ENCODE assay signal across 17 cellular contexts in the genomic region with DNA sequence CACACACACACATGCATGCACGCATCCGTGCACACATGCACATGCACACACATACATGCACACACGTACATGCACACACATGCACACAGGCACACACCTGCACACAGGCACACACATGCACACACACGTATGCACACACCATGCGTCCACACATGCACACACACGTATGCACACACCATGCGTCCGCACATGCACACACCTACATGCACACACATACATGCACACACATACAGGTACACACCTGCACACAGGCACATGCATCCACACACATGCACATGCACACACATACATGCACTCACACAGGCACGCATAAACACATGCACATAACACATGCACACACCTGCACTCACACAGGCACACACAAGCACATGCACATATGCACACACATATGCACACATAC.
A peak's percentile ranks its signal among the peaks of the same experiment; 100 is the strongest.
DNase-seq lines count a peak whose midpoint lies in the region; ATAC-seq, FAIRE-seq and TF ChIP-seq lines count a peak whose summit lies in the region.
"Had no signal": no experiment of that assay in that cellular context is flagged by ENCODE, and none has a peak within 500 bp of the region (broad histone marks: within the 10 kb centered on the region; RNA-seq: fewer than 3 reads in every experiment).

No MANE protein-coding gene starts in this region.

- no peak overlapping the region for H4K8ac ChIP-seq in trophoblast cell (ENCODE audit: low read depth, low read length)

- H3K36me3 ChIP-seq in bronchial epithelial cell (ENCODE audit: control insufficient read depth, insufficient read depth, low read length), result peaks cover 10% of the 10 kb centered on the region
- H3K36me3 ChIP-seq in trophoblast cell (ENCODE audit: control insufficient read depth in 1 of 2, insufficient read depth in 2 of 2, low read length in 2 of 2), result peaks cover 24 to 28% of the 10 kb centered on the region in 2 experiments
- H3K36me3 ChIP-seq in lower lobe of right lung, result peaks cover 74% of the 10 kb centered on the region

- WGBS in A549 (ENCODE audit: missing lambda C conversion rate), result 95% methylated on average over 9 of the region's 9 CpGs
- WGBS in trophoblast cell (ENCODE audit: extremely low coverage, insufficient coverage, insufficient read length), result no CpG with 5 or more reads among the region's 9 CpGs

- TF ChIP-seq CTCF in A549 (IDR thresholded peaks at IDR 0.05) (no peak), bronchial epithelial cell (IDR thresholded peaks at IDR 0.05; ENCODE audit: insufficient read depth, low read length, severe bottlenecking) (no peak), lower lobe of right lung (IDR thresholded peaks at IDR 0.05) (no peak)

- no peak overlapping the region for H2BK5ac ChIP-seq in trophoblast cell (ENCODE audit: low read depth, low read length, poor library complexity)

- H3K18ac ChIP-seq in trophoblast cell (ENCODE audit: low read length), result no peak overlapping the region

- no peak overlapping the region for H2BK120ac ChIP-seq in trophoblast cell (ENCODE audit: insufficient read depth, low read length, poor library complexity)

- H3K9me3 ChIP-seq in A549, result no peaks in the 10 kb centered on the region
- peaks cover 12% of the 10 kb centered on the region for H3K9me3 ChIP-seq in trophoblast cell (ENCODE audit: insufficient read depth, low read depth, low read length)
- no peaks in the 10 kb centered on the region for H3K9me3 ChIP-seq in lower lobe of right lung

- H3K27ac ChIP-seq in A549 (no peak overlapping the region), trophoblast cell (ENCODE audit: low read depth, low read length) (no peak overlapping the region), lower lobe of right lung (no peak overlapping the region)

- no peak overlapping the region for H2AFZ ChIP-seq in trophoblast cell (ENCODE audit: insufficient read depth, low read length, poor library complexity)

- no peak; the same call in 1 of the 2 replicates for TF ChIP-seq POLR2A in A549 (IDR thresholded peaks at IDR 0.05; ENCODE audit: low read length)

- H3K79me1 ChIP-seq in trophoblast cell (ENCODE audit: low read length), result no peaks in the 10 kb centered on the region

- DNase-seq in A549 (ENCODE audit: low read depth in 1 of 2, low spot score in 1 of 2) (no peak), HTR-8/SVneo (ENCODE audit: insufficient read length, low spot score) (no peak), bronchial epithelial cell (ENCODE audit: low read depth) (no peak), trophoblast cell (no peak), lower lobe of right lung (no peak)
- DNase-seq in activated naive CD4-positive, alpha-beta T cell treated with anti-CD3 and anti-CD28 coated beads for 36 hours, result no peak
- DNase-seq: 8988T; ACHN; C1 segment of cervical spinal cord; Calu3; CD4-positive, alpha-beta T cell; DMS 273 treated with DMSO at 0.1 percent for 48 hours; GOT3; HCEC 1CT; IMR-90 had no signal

- no peak overlapping the region for H3K9ac ChIP-seq in trophoblast cell (ENCODE audit: low read length)

- ATAC-seq in A549, result no peak
- ATAC-seq in lower lobe of right lung, result no peak
- no peak for ATAC-seq in GM21360 (IDR thresholded peaks at IDR 0.05; ENCODE audit: unreplicated experiment)

- H3K4me1 ChIP-seq in A549 (peaks cover 2% of the 10 kb centered on the region; the same call in 1 of the 3 replicates), trophoblast cell (ENCODE audit: control insufficient read depth in 1 of 2, insufficient read depth in 2 of 2, low read length in 2 of 2) (no peaks in the 10 kb centered on the region), lower lobe of right lung (no peaks in the 10 kb centered on the region)

- TF ChIP-seq EP300 in A549 (IDR thresholded peaks at IDR 0.05), result no peak

- no peaks in the 10 kb centered on the region for H3K27me3 ChIP-seq in bronchial epithelial cell (ENCODE audit: control insufficient read depth, insufficient read depth, low read length)
- H3K27me3 ChIP-seq in trophoblast cell (ENCODE audit: insufficient read depth, low read length), result no peaks in the 10 kb centered on the region
- H3K27me3 ChIP-seq in lower lobe of right lung (ENCODE audit: low read depth), result no peaks in the 10 kb centered on the region

- no peak overlapping the region for H2AK5ac ChIP-seq in trophoblast cell (ENCODE audit: low read length)

- intact Hi-C loops in lower lobe of right lung (cut with DNase I), result no loop called here
- intact Hi-C loops in activated naive CD4-positive, alpha-beta T cell treated with anti-CD3 and anti-CD28 coated beads for 36 hours (cut with micrococcal nuclease), result no loop called here

- H3K4me1 Mint-ChIP-seq in activated naive CD4-positive, alpha-beta T cell treated with anti-CD3 and anti-CD28 coated beads for 36 hours (ENCODE audit: low read depth), result peaks cover 7% of the 10 kb centered on the region

- POLR2A ChIA-PET in A549 (lab: Yijun Ruan, JAX), result no interaction called here

- no peaks in the 10 kb centered on the region for H3K9me3 Mint-ChIP-seq in activated naive CD4-positive, alpha-beta T cell treated with anti-CD3 and anti-CD28 coated beads for 36 hours
- H3K9me3 Mint-ChIP-seq: CD4-positive, alpha-beta T cell had no signal

- H3K4me3 Mint-ChIP-seq in activated naive CD4-positive, alpha-beta T cell treated with anti-CD3 and anti-CD28 coated beads for 36 hours, result no peak overlapping the region
- H3K4me3 Mint-ChIP-seq: CD4-positive, alpha-beta T cell had no signal

- no peak overlapping the region for H2BK12ac ChIP-seq in trophoblast cell (ENCODE audit: low read length)

- no peak for TF ChIP-seq RAD21 in A549 (conservative IDR thresholded peaks at IDR 0.05 in 1 of 2, IDR thresholded peaks at IDR 0.05 in 1 of 2)

- H4K12ac ChIP-seq in trophoblast cell (ENCODE audit: low read depth, low read length), result no peak overlapping the region

- no peak overlapping the region for H3K14ac ChIP-seq in trophoblast cell (ENCODE audit: low read length)

- no peak overlapping the region for H4K91ac ChIP-seq in trophoblast cell (ENCODE audit: low read depth, low read length)

- H3K23ac ChIP-seq in trophoblast cell (ENCODE audit: low read length), result peak overlapping the region; percentile 15

- H3K4ac ChIP-seq in trophoblast cell (ENCODE audit: low read depth, low read length), result no peak overlapping the region

- H3K4me3 ChIP-seq in A549 (no peak overlapping the region), bronchial epithelial cell (ENCODE audit: low read depth, low read length) (no peak overlapping the region), trophoblast cell (ENCODE audit: low read depth, low read length) (peak overlapping the region; percentile 56), lower lobe of right lung (no peak overlapping the region)

- no peaks in the 10 kb centered on the region for H3K27me3 Mint-ChIP-seq in activated naive CD4-positive, alpha-beta T cell treated with anti-CD3 and anti-CD28 coated beads for 36 hours (ENCODE audit: low read depth)
- H3K27me3 Mint-ChIP-seq: CD4-positive, alpha-beta T cell had no signal

- H3K79me2 ChIP-seq in trophoblast cell (ENCODE audit: control insufficient read depth, insufficient read depth, low read length, poor library complexity), result no peaks in the 10 kb centered on the region

- peak; percentile 70 for FAIRE-seq in A549 (lab: Jason Lieb, UNC)
- FAIRE-seq in HTR-8/SVneo (lab: Jason Lieb, UNC), result peak; percentile 99
- FAIRE-seq in bronchial epithelial cell (lab: Jason Lieb, UNC), result peak; percentile 97
- FAIRE-seq: GM12892 had no signal

- peaks cover 29% of the 10 kb centered on the region for H3K36me3 Mint-ChIP-seq in activated naive CD4-positive, alpha-beta T cell treated with anti-CD3 and anti-CD28 coated beads for 36 hours (ENCODE audit: low read depth)

- no peak overlapping the region for H3K27ac Mint-ChIP-seq in activated naive CD4-positive, alpha-beta T cell treated with anti-CD3 and anti-CD28 coated beads for 36 hours
- H3K27ac Mint-ChIP-seq: CD4-positive, alpha-beta T cell had no signal

- CTCF ChIA-PET in A549 (lab: Yijun Ruan, JAX), result interaction anchor here (0.8 to 7.8 kb wide), 8 partner anchors 9 to 209 kb away, joined by 3 to 70 read pairs (median 4); no protein-coding TSS in a partner anchor
- CTCF ChIA-PET in activated naive CD4-positive, alpha-beta T cell treated with anti-CD3 and anti-CD28 coated beads for 36 hours (lab: Charles Lee), result no interaction called here

- H3K4me2 ChIP-seq in A549 (no peak overlapping the region), trophoblast cell (ENCODE audit: low read length) (no peak overlapping the region)

TF ChIP-seq in A549, 52 proteins besides CTCF, POLR2A, EP300 and RAD21:
- TF ChIP-seq KDM1A (IDR thresholded peaks at IDR 0.05; ENCODE audit: low read depth) (peak; percentile 84; the same call in 1 of the 2 replicates), NFE2L2 (conservative IDR thresholded peaks at IDR 0.05; ENCODE audit: low read length) (no peak)
